In genomic region chr5:58898006-58898405, GRCh38 we compare ENCODE assay signal across 19 cellular contexts.
DNase-seq lines count a peak whose midpoint lies in the region; ATAC-seq and TF ChIP-seq lines count a peak whose summit lies in the region.
"Had no signal": no experiment of that assay in that cellular context is flagged by ENCODE, and none has a peak within 500 bp of the region (broad histone marks: within the 10 kb centered on the region; RNA-seq: fewer than 3 reads in every experiment).

No MANE protein-coding gene starts in this region.

- CTCF ChIA-PET in HCT116 (lab: Charles Lee), result interaction anchor here (1.3 kb wide), 1 partner anchor 11 kb away, joined by 7 read pairs; no protein-coding TSS in a partner anchor

- TF ChIP-seq POLR2A in HCT116 (IDR thresholded peaks at IDR 0.05; ENCODE audit: borderline replicate concordance, extremely low read depth, insufficient read depth, insufficient read length), result no peak

- DNase-seq in HCT116 (ENCODE audit: low read depth, low spot score), result no peak
- DNase-seq in islet precursor cell, result peak; percentile 84
- DNase-seq in nephron progenitor cell, result no peak
- no peak for DNase-seq in tibial artery
- no peak for DNase-seq in T-helper 9 cell
- DNase-seq: Caco-2; CD4-positive, CD25-positive, alpha-beta regulatory T cell; CD8-positive, alpha-beta T cell; DMS153; DND-41; GDM1; GOT3 had no signal

- RAD21 ChIA-PET in HCT116 (lab: Charles Lee; ENCODE audit: low non-redundant PET in 1 of 2, low total read pairs in 2 of 2, uncharacterized antibody in 2 of 2, unreplicated experiment in 2 of 2), result no interaction called here

- peak; percentile 27; the same call in 1 of the 2 replicates for ATAC-seq in HCT116
- ATAC-seq in GM21529 (IDR thresholded peaks at IDR 0.05; ENCODE audit: unreplicated experiment), result no peak
- no peak for ATAC-seq in GM21423 (IDR thresholded peaks at IDR 0.05; ENCODE audit: unreplicated experiment)
- ATAC-seq: CD8-positive, alpha-beta T cell had no signal

- H3K27me3 ChIP-seq in HCT116 (ENCODE audit: insufficient read depth, low read length), result no peaks in the 10 kb centered on the region
- H3K27me3 ChIP-seq in tibial artery, result no peaks in the 10 kb centered on the region
- H3K27me3 ChIP-seq: BLaER1 had no signal

- no peak for TF ChIP-seq CTCF in HCT116 (IDR thresholded peaks at IDR 0.05 in 2 of 3, conservative IDR thresholded peaks at IDR 0.05 in 1 of 3; ENCODE audit: borderline replicate concordance in 1 of 3, insufficient read depth in 1 of 3, low read depth in 2 of 3, low read length in 2 of 3)
- no peak for TF ChIP-seq CTCF in nephron progenitor cell (IDR thresholded peaks at IDR 0.05)
- TF ChIP-seq CTCF in tibial artery (IDR thresholded peaks at IDR 0.05), result no peak

- H3K9me3 Mint-ChIP-seq in nephron progenitor cell, result no peaks in the 10 kb centered on the region
- H3K9me3 Mint-ChIP-seq: CD4-positive, CD25-positive, alpha-beta regulatory T cell; CD8-positive, alpha-beta T cell had no signal

- no peaks in the 10 kb centered on the region for H3K27me3 Mint-ChIP-seq in nephron progenitor cell (ENCODE audit: low read depth, poor library complexity)
- H3K27me3 Mint-ChIP-seq: CD4-positive, CD25-positive, alpha-beta regulatory T cell had no signal

- no peak for TF ChIP-seq RAD21 in HCT116 (IDR thresholded peaks at IDR 0.05; ENCODE audit: low read depth)

- H3K4me1 ChIP-seq in HCT116 (ENCODE audit: control insufficient read depth in 1 of 2, insufficient read depth in 2 of 2, low read length in 2 of 2) (no peaks in the 10 kb centered on the region), tibial artery (peaks cover 0 to 10% (median 0%) of the 10 kb centered on the region in 4 donors)
- H3K4me1 ChIP-seq: BLaER1, Caco-2, HAP-1 had no signal

- intact Hi-C loops in HCT116 (cut with micrococcal nuclease), result loop anchor here (10.0 kb wide), 1 partner anchor 897 kb away; no protein-coding TSS in a partner anchor
- intact Hi-C loops in tibial artery (cut with DNase I; ENCODE audit: low total_unique reads), result loop anchor here (10.0 kb wide), 1 partner anchor 477 kb away; no protein-coding TSS in a partner anchor

- no peak overlapping the region for H3K4me3 ChIP-seq in HCT116 (replicated peaks in 1 of 2; ENCODE audit: low read depth in 1 of 2, low read length in 2 of 2)
- no peak overlapping the region for H3K4me3 ChIP-seq in tibial artery
- H3K4me3 ChIP-seq: BLaER1, GM12878, HAP-1 had no signal

- H4K20me1 ChIP-seq in HCT116 (ENCODE audit: insufficient read depth), result no peaks in the 10 kb centered on the region
- H4K20me1 ChIP-seq: BLaER1 had no signal

- no peaks in the 10 kb centered on the region for H3K36me3 Mint-ChIP-seq in nephron progenitor cell (ENCODE audit: low read depth)
- H3K36me3 Mint-ChIP-seq: CD4-positive, CD25-positive, alpha-beta regulatory T cell; CD8-positive, alpha-beta T cell had no signal

- H3K9me3 ChIP-seq in HCT116 (ENCODE audit: control insufficient read depth in 1 of 2, insufficient read depth in 1 of 2, low read depth in 1 of 2, low read length in 2 of 2), result no peaks in the 10 kb centered on the region
- no peaks in the 10 kb centered on the region for H3K9me3 ChIP-seq in tibial artery
- H3K9me3 ChIP-seq: BLaER1, Caco-2, HAP-1 had no signal

- H3K79me2 ChIP-seq in HCT116 (ENCODE audit: insufficient read depth, low read length), result no peaks in the 10 kb centered on the region

- POLR2A ChIA-PET in HCT116 (lab: Charles Lee), result no interaction called here

- H3K4me3 Mint-ChIP-seq in nephron progenitor cell, result no peak overlapping the region
- H3K4me3 Mint-ChIP-seq: B cell; CD4-positive, CD25-positive, alpha-beta regulatory T cell; CD8-positive, alpha-beta T cell had no signal

- H3K27ac ChIP-seq in HCT116 (ENCODE audit: low read depth, low read length) (no peak overlapping the region), tibial artery (no peak overlapping the region)
- H3K27ac ChIP-seq: BLaER1, C4-2B had no signal

- BruUV-seq in HCT116 (replicated peaks; lab: Mats Ljungman, UMichigan), result no TSS peak

- no peak overlapping the region for H3K4me2 ChIP-seq in HCT116 (ENCODE audit: low read length)
- H3K4me2 ChIP-seq: BLaER1 had no signal

- peak overlapping the region; percentile 86 for H3K27ac Mint-ChIP-seq in nephron progenitor cell
- H3K27ac Mint-ChIP-seq: B cell; CD4-positive, CD25-positive, alpha-beta regulatory T cell; CD8-positive, alpha-beta T cell had no signal

- H3K4me1 Mint-ChIP-seq in nephron progenitor cell, result peaks cover 37% of the 10 kb centered on the region
- H3K4me1 Mint-ChIP-seq: B cell; CD4-positive, CD25-positive, alpha-beta regulatory T cell had no signal

- H3K36me3 ChIP-seq in HCT116 (ENCODE audit: control insufficient read depth in 1 of 2, insufficient read depth in 2 of 2, low read length in 2 of 2) (no peaks in the 10 kb centered on the region), tibial artery (no peaks in the 10 kb centered on the region)
- H3K36me3 ChIP-seq: BLaER1, HAP-1 had no signal

- no peak overlapping the region for H2AFZ ChIP-seq in HCT116 (ENCODE audit: low read depth, low read length, poor library complexity, severe bottlenecking)

- H3K9ac ChIP-seq in HCT116 (ENCODE audit: low read length), result no peak overlapping the region
- H3K9ac ChIP-seq: BLaER1 had no signal

- no peaks in the 10 kb centered on the region for H3K9me2 ChIP-seq in HCT116 (ENCODE audit: insufficient read depth)

TF ChIP-seq in HCT116, 20 proteins besides CTCF, POLR2A, EP300 and RAD21:
- no peak for TF ChIP-seq EZH2phosphoT487 (IDR thresholded peaks at IDR 0.05; ENCODE audit: borderline replicate concordance)
- no peak for TF ChIP-seq POLR2AphosphoS5 (IDR thresholded peaks at IDR 0.05; ENCODE audit: low read depth, low read length)
- no peak for TF ChIP-seq CEBPB (IDR thresholded peaks at IDR 0.05; ENCODE audit: low read depth)
